In genomic region chr2:207230261-207231105, GRCh38 we compare ENCODE assay signal across 8 cellular contexts.
DNase-seq lines count a peak whose midpoint lies in the region; ATAC-seq, FAIRE-seq and TF ChIP-seq lines count a peak whose summit lies in the region.

No MANE protein-coding gene starts in this region.

- no peaks in the 10 kb centered on the region for H3K36me3 ChIP-seq in keratinocyte (ENCODE audit: control insufficient read depth in 2 of 2, extremely low read depth in 1 of 2, insufficient read depth in 2 of 2, low read length in 2 of 2)
- H3K36me3 ChIP-seq in effector memory CD4-positive, alpha-beta T cell (ENCODE audit: control insufficient read depth, insufficient read depth, low read length), result no peaks in the 10 kb centered on the region

- dilution Hi-C loops in keratinocyte (cut with MboI; ENCODE audit: extremely low pct_ligation_motif_present, low sequenced_read_pairs), result no loop called here

- H3K9ac ChIP-seq in keratinocyte (ENCODE audit: control insufficient read depth, extremely low read depth, insufficient read depth, low read length), result no peak overlapping the region

- H4K20me1 ChIP-seq in keratinocyte (ENCODE audit: control insufficient read depth, extremely low read depth, insufficient read depth, low read length), result no peaks in the 10 kb centered on the region

- FAIRE-seq in keratinocyte (lab: Jason Lieb, UNC), result peak; percentile 74

- no peak overlapping the region for H3K4me2 ChIP-seq in keratinocyte (ENCODE audit: control insufficient read depth, extremely low read depth, insufficient read depth, low read depth, low read length)

- peak; percentile 54 for ATAC-seq in GM21360 (IDR thresholded peaks at IDR 0.05; ENCODE audit: unreplicated experiment)
- peak; percentile 73 for ATAC-seq in SK-N-SH treated with all-trans-retinoic acid at 6 μM for 48 hours
- ATAC-seq in HG03108 (IDR thresholded peaks at IDR 0.05; ENCODE audit: unreplicated experiment), result no peak

- peaks cover 30% of the 10 kb centered on the region for H3K4me1 ChIP-seq in keratinocyte (ENCODE audit: control insufficient read depth, extremely low read depth, insufficient read depth, low read length)
- H3K4me1 ChIP-seq in effector memory CD4-positive, alpha-beta T cell (ENCODE audit: control insufficient read depth, insufficient read depth, low read length, poor library complexity, severe bottlenecking), result no peaks in the 10 kb centered on the region

- no peak overlapping the region for H3K4me3 ChIP-seq in keratinocyte (ENCODE audit: control insufficient read depth in 2 of 3, extremely low read depth in 1 of 3, insufficient read depth in 2 of 3, low read depth in 1 of 3, low read length in 3 of 3)
- no peak overlapping the region for H3K4me3 ChIP-seq in effector memory CD4-positive, alpha-beta T cell (ENCODE audit: insufficient read depth, low read depth, low read length, poor library complexity, severe bottlenecking)

- H3K27me3 ChIP-seq in keratinocyte (ENCODE audit: control insufficient read depth, extremely low read depth, insufficient read depth, low read length), result no peaks in the 10 kb centered on the region
- H3K27me3 ChIP-seq in effector memory CD4-positive, alpha-beta T cell (replicated peaks; ENCODE audit: control insufficient read depth, insufficient read depth, low read length, poor library complexity, severe bottlenecking), result no peaks in the 10 kb centered on the region

- DNase-seq in AML-193 (lab: John Stamatoyannopoulos, UW) (peak; percentile 18), keratinocyte (ENCODE audit: low read depth, low spot score) (no peak), HPDE6-E6E7 (ENCODE audit: extremely low spot score) (no peak), SKM-1 treated with dmso at 0.1 percent for 144 hours (lab: John Stamatoyannopoulos, UW; ENCODE audit: unreplicated experiment) (no peak)
- DNase-seq in effector memory CD4-positive, alpha-beta T cell, result no peak

- H3K27ac ChIP-seq in keratinocyte (ENCODE audit: control insufficient read depth, insufficient read depth, low read length), result peak overlapping the region; percentile 9
- no peak overlapping the region for H3K27ac ChIP-seq in effector memory CD4-positive, alpha-beta T cell (ENCODE audit: insufficient read depth, low read length, poor library complexity, severe bottlenecking)

- H3K9me1 ChIP-seq in keratinocyte (ENCODE audit: control insufficient read depth, extremely low read depth, insufficient read depth, low read length), result no peaks in the 10 kb centered on the region

- TF ChIP-seq CTCF in keratinocyte (optimal IDR thresholded peaks at IDR 0.05 in 1 of 3, IDR thresholded peaks at IDR 0.05 in 1 of 3, conservative IDR thresholded peaks at IDR 0.05 in 1 of 3; ENCODE audit: extremely low read depth in 1 of 3, insufficient read depth in 2 of 3, low read length in 3 of 3), result peak; percentile 51 to 66 (median 62)

- no peaks in the 10 kb centered on the region for H3K9me3 ChIP-seq in keratinocyte (ENCODE audit: control insufficient read depth, low read depth, low read length)
- H3K9me3 ChIP-seq in effector memory CD4-positive, alpha-beta T cell (ENCODE audit: control insufficient read depth, low read length), result no peaks in the 10 kb centered on the region

- H2AFZ ChIP-seq in keratinocyte (ENCODE audit: control insufficient read depth, low read length), result no peak overlapping the region

- no peaks in the 10 kb centered on the region for H3K79me2 ChIP-seq in keratinocyte (ENCODE audit: control insufficient read depth, insufficient read depth, low read length)

TF ChIP-seq in SK-N-SH treated with all-trans-retinoic acid at 6 μM for 48 hours, 23 proteins besides CTCF, POLR2A, EP300 and RAD21:
- TF ChIP-seq GLIS3 (CRISPR knock-in tag; IDR thresholded peaks at IDR 0.05), result no peak
- no peak for TF ChIP-seq RARB (CRISPR knock-in tag; IDR thresholded peaks at IDR 0.05)
- TF ChIP-seq BACH2 (CRISPR knock-in tag; IDR thresholded peaks at IDR 0.05; ENCODE audit: borderline replicate concordance), result no peak
- TF ChIP-seq ZFP3 (CRISPR knock-in tag; IDR thresholded peaks at IDR 0.05), result no peak
- TF ChIP-seq ZNF565 (CRISPR knock-in tag; conservative IDR thresholded peaks at IDR 0.05; ENCODE audit: low read depth), result no peak
- TF ChIP-seq SNAI2 (CRISPR knock-in tag; IDR thresholded peaks at IDR 0.05), result no peak
- TF ChIP-seq PPARA (CRISPR knock-in tag; IDR thresholded peaks at IDR 0.05; ENCODE audit: borderline replicate concordance), result no peak
- TF ChIP-seq ZNF8 (CRISPR knock-in tag; IDR thresholded peaks at IDR 0.05), result no peak
- TF ChIP-seq ZC3H10 (CRISPR knock-in tag; IDR thresholded peaks at IDR 0.05), result no peak
- no peak for TF ChIP-seq CREB5 (CRISPR knock-in tag; IDR thresholded peaks at IDR 0.05; ENCODE audit: low read depth)
- TF ChIP-seq POU6F1 (CRISPR knock-in tag; IDR thresholded peaks at IDR 0.05; ENCODE audit: borderline replicate concordance, low read depth), result no peak
- TF ChIP-seq TOX (CRISPR knock-in tag; IDR thresholded peaks at IDR 0.05; ENCODE audit: borderline replicate concordance), result no peak

Comparison
In these comparisons a context has a peak if more than half of its experiments do, and no peak if none do; other contexts are left out.
1. DNase-seq: peak in AML-193 (2 of 2); none in keratinocyte (single experiment), HPDE6-E6E7 (single experiment), effector memory CD4-positive, alpha-beta T cell (0 of 3) and SKM-1 treated with dmso at 0.1 percent for 144 hours (single experiment).